Comparison of ENCODE assay signal across 9 cellular contexts in genomic region chr15:80153900-80154299, GRCh38. TPM values are rescaled to one million over a fixed set of nuclear protein-coding genes. Genes with fewer than 3 reads are reported as not detected.
DNase-seq lines count a peak whose midpoint lies in the region; ATAC-seq and TF ChIP-seq lines count a peak whose summit lies in the region.
"Had no signal": no experiment of that assay in that cellular context is flagged by ENCODE, and none has a peak within 500 bp of the region (broad histone marks: within the 10 kb centered on the region; RNA-seq: fewer than 3 reads in every experiment).

No MANE protein-coding gene starts in this region.

- DNase-seq in activated naive CD4-positive, alpha-beta T cell treated with anti-CD3 and anti-CD28 coated beads for 36 hours = no peak
- no peak for DNase-seq in activated naive CD4-positive, alpha-beta T cell treated with anti-CD3 and anti-CD28 coated beads, Interleukin-2, amount 50 U/mL, for 16 hours
- no peak for DNase-seq in activated CD4-positive, alpha-beta memory T cell treated with anti-CD3 and anti-CD28 coated beads, Interleukin-2, amount 10 ng/mL, durations not matched to agents 7 days and 5 days
- DNase-seq in type B pancreatic cell (ENCODE audit: extremely low spot score, unreplicated experiment) = no peak
- no peak for DNase-seq in activated effector memory CD4-positive, alpha-beta T cell treated with anti-CD3 and anti-CD28 coated beads, Interleukin-2, amount 50 U/mL, for 16 hours
- no peak for DNase-seq in NCI-H774 (lab: John Stamatoyannopoulos, UW)

- peak overlapping the region; percentile 87 for H3K4me3 Mint-ChIP-seq in activated naive CD4-positive, alpha-beta T cell treated with anti-CD3 and anti-CD28 coated beads for 36 hours
- H3K4me3 Mint-ChIP-seq in activated CD4-positive, alpha-beta memory T cell treated with anti-CD3 and anti-CD28 coated beads, Interleukin-2, amount 10 ng/mL, durations not matched to agents 7 days and 5 days = peak overlapping the region; percentile 82
- peak overlapping the region; percentile 95 for H3K4me3 Mint-ChIP-seq in type B pancreatic cell

- H3K4me3 ChIP-seq in iPS-18c (ENCODE audit: insufficient read depth, low read depth, low read length) = peak overlapping the region; percentile 76; the same call in 1 of the 2 replicates

- no peak for TF ChIP-seq CTCF in type B pancreatic cell (conservative IDR thresholded peaks at IDR 0.05)

- H3K4me1 Mint-ChIP-seq in activated naive CD4-positive, alpha-beta T cell treated with anti-CD3 and anti-CD28 coated beads for 36 hours (ENCODE audit: low read depth) = peaks cover 19% of the 10 kb centered on the region
- peaks cover 34% of the 10 kb centered on the region for H3K4me1 Mint-ChIP-seq in activated CD4-positive, alpha-beta memory T cell treated with anti-CD3 and anti-CD28 coated beads, Interleukin-2, amount 10 ng/mL, durations not matched to agents 7 days and 5 days
- peaks cover 28% of the 10 kb centered on the region for H3K4me1 Mint-ChIP-seq in type B pancreatic cell (ENCODE audit: unreplicated experiment)

- POLR2A ChIA-PET in activated CD4-positive, alpha-beta memory T cell treated with anti-CD3 and anti-CD28 coated beads, Interleukin-2, amount 10 ng/mL, durations not matched to agents 7 days and 5 days (lab: Charles Lee) = interaction anchor here (0.5 to 4.0 kb wide), 7 partner anchors 8 to 283 kb away, joined by 3 to 23 read pairs (median 4); partner anchors contain the start of gene ZFAND6

- ATAC-seq in GM18858 (IDR thresholded peaks at IDR 0.05; ENCODE audit: unreplicated experiment) = no peak

- H3K9me3 ChIP-seq in iPS-18c (ENCODE audit: control insufficient read depth, insufficient read depth, low read length) = no peaks in the 10 kb centered on the region
- H3K9me3 ChIP-seq: HAP-1 had no signal

- intact Hi-C loops in activated naive CD4-positive, alpha-beta T cell treated with anti-CD3 and anti-CD28 coated beads for 36 hours (cut with micrococcal nuclease) = loop anchor here (2.0 to 10.0 kb wide), 4 partner anchors 19 to 841 kb away; partner anchors contain the start of genes BCL2A1 and TMED3

- no peak overlapping the region for H3K27ac Mint-ChIP-seq in activated naive CD4-positive, alpha-beta T cell treated with anti-CD3 and anti-CD28 coated beads for 36 hours
- H3K27ac Mint-ChIP-seq in activated CD4-positive, alpha-beta memory T cell treated with anti-CD3 and anti-CD28 coated beads, Interleukin-2, amount 10 ng/mL, durations not matched to agents 7 days and 5 days = peak overlapping the region; percentile 93
- no peak overlapping the region for H3K27ac Mint-ChIP-seq in type B pancreatic cell

- no peaks in the 10 kb centered on the region for H3K9me3 Mint-ChIP-seq in activated naive CD4-positive, alpha-beta T cell treated with anti-CD3 and anti-CD28 coated beads for 36 hours
- H3K9me3 Mint-ChIP-seq in activated CD4-positive, alpha-beta memory T cell treated with anti-CD3 and anti-CD28 coated beads, Interleukin-2, amount 10 ng/mL, durations not matched to agents 7 days and 5 days = no peaks in the 10 kb centered on the region
- no peaks in the 10 kb centered on the region for H3K9me3 Mint-ChIP-seq in type B pancreatic cell

- CTCF ChIA-PET in activated naive CD4-positive, alpha-beta T cell treated with anti-CD3 and anti-CD28 coated beads for 36 hours (lab: Charles Lee) = interaction anchor here (1.0 kb wide), 1 partner anchor 93 kb away, joined by 4 read pairs; no protein-coding TSS in a partner anchor
- CTCF ChIA-PET in activated CD4-positive, alpha-beta memory T cell treated with anti-CD3 and anti-CD28 coated beads, Interleukin-2, amount 10 ng/mL, durations not matched to agents 7 days and 5 days (lab: Charles Lee) = interaction anchor here (0.9 to 1.0 kb wide), 2 partner anchors 9 to 93 kb away, joined by 3 to 4 read pairs; no protein-coding TSS in a partner anchor

- no peaks in the 10 kb centered on the region for H3K27me3 Mint-ChIP-seq in activated naive CD4-positive, alpha-beta T cell treated with anti-CD3 and anti-CD28 coated beads for 36 hours (ENCODE audit: low read depth)
- peaks cover 7% of the 10 kb centered on the region for H3K27me3 Mint-ChIP-seq in activated CD4-positive, alpha-beta memory T cell treated with anti-CD3 and anti-CD28 coated beads, Interleukin-2, amount 10 ng/mL, durations not matched to agents 7 days and 5 days
- H3K27me3 Mint-ChIP-seq in type B pancreatic cell = peaks cover 3% of the 10 kb centered on the region

- peaks cover 4% of the 10 kb centered on the region for H3K36me3 Mint-ChIP-seq in activated naive CD4-positive, alpha-beta T cell treated with anti-CD3 and anti-CD28 coated beads for 36 hours (ENCODE audit: low read depth)
- H3K36me3 Mint-ChIP-seq in activated CD4-positive, alpha-beta memory T cell treated with anti-CD3 and anti-CD28 coated beads, Interleukin-2, amount 10 ng/mL, durations not matched to agents 7 days and 5 days (ENCODE audit: low read depth) = peaks cover 8% of the 10 kb centered on the region
- no peaks in the 10 kb centered on the region for H3K36me3 Mint-ChIP-seq in type B pancreatic cell

RNA-seq across cellular contexts. Expression of gene FAH, which starts 1.1 kb away (rescaled TPM):
- total RNA-seq in activated naive CD4-positive, alpha-beta T cell treated with anti-CD3 and anti-CD28 coated beads for 36 hours = 10 to 100 TPM; 53.4 to 55.8 TPM
- total RNA-seq in activated CD4-positive, alpha-beta memory T cell treated with anti-CD3 and anti-CD28 coated beads, Interleukin-2, amount 10 ng/mL, durations not matched to agents 7 days and 5 days = 10 to 100 TPM; 42.5 to 43.6 TPM
- total RNA-seq in type B pancreatic cell (ENCODE audit: low replicate concordance) = 24.6 and 25.8 TPM in 2 replicates
